ENCODE assay signal across 1 cellular context in genomic region chr6:47512872-47513271, GRCh38.
TF ChIP-seq lines count a peak whose summit lies in the region.

No MANE protein-coding gene starts in this region.

TF ChIP-seq in K562, 482 proteins besides CTCF, POLR2A, EP300 and RAD21 (continued from another document and continues in another):
- TF ChIP-seq AFF1 (IDR thresholded peaks at IDR 0.05; ENCODE audit: low read depth in 1 of 2, partially characterized antibody in 2 of 2) (no peak), TCF7L2 (IDR thresholded peaks at IDR 0.05; ENCODE audit: low read depth, low read length) (no peak), TAF1 (IDR thresholded peaks at IDR 0.05; ENCODE audit: control insufficient read depth, extremely low read depth, insufficient read depth, low read length, severe bottlenecking) (no peak), RREB1 (CRISPR knock-in tag; IDR thresholded peaks at IDR 0.05) (no peak), KLF13 (tag; IDR thresholded peaks at IDR 0.05; ENCODE audit: borderline replicate concordance, low read depth) (no peak), ZNF639 (CRISPR knock-in tag; conservative IDR thresholded peaks at IDR 0.05 in 1 of 2, IDR thresholded peaks at IDR 0.05 in 1 of 2) (no peak), KLF10 (CRISPR knock-in tag; IDR thresholded peaks at IDR 0.05) (no peak), HBP1 (CRISPR knock-in tag; IDR thresholded peaks at IDR 0.05) (no peak), SRF (CRISPR knock-in tag; IDR thresholded peaks at IDR 0.05) (no peak), ATF1 (CRISPR knock-in tag; IDR thresholded peaks at IDR 0.05) (no peak), ATF1 (tag; IDR thresholded peaks at IDR 0.05) (no peak), ZNF274 (IDR thresholded peaks at IDR 0.05; ENCODE audit: borderline replicate concordance, low read depth, low read length) (no peak), ARNT (IDR thresholded peaks at IDR 0.05) (peak in 1 of 2 experiments; percentile 23; a peak in 1 of 4 replicates), CBX5 (IDR thresholded peaks at IDR 0.05; ENCODE audit: borderline replicate concordance, low read depth) (peak; percentile 77), GTF2B (IDR thresholded peaks at IDR 0.05; ENCODE audit: extremely low read depth, insufficient read length) (no peak), THRAP3 (IDR thresholded peaks at IDR 0.05; ENCODE audit: borderline replicate concordance) (no peak), CEBPZ (IDR thresholded peaks at IDR 0.05; ENCODE audit: borderline replicate concordance, low read depth, low read length) (no peak), RBM39 (optimal IDR thresholded peaks at IDR 0.05; ENCODE audit: low read depth, low read length) (no peak), TRIM28 (IDR thresholded peaks at IDR 0.05) (peak; percentile 95), IRF1 (CRISPR knock-in tag; IDR thresholded peaks at IDR 0.05; ENCODE audit: borderline replicate concordance) (no peak), E2F3 (CRISPR knock-in tag; IDR thresholded peaks at IDR 0.05) (no peak), CTCFL (IDR thresholded peaks at IDR 0.05; ENCODE audit: borderline replicate concordance, insufficient read depth, low read depth, low read length, poor library complexity, severe bottlenecking) (no peak), ARID3B (CRISPR knock-in tag; IDR thresholded peaks at IDR 0.05; ENCODE audit: borderline replicate concordance) (no peak), TBL1XR1 (IDR thresholded peaks at IDR 0.05; ENCODE audit: low read length in 2 of 2) (no peak), CC2D1A (IDR thresholded peaks at IDR 0.05) (no peak), SP1 (CRISPR knock-in tag; IDR thresholded peaks at IDR 0.05) (no peak), ZNF79 (CRISPR knock-in tag; IDR thresholded peaks at IDR 0.05; ENCODE audit: low read depth) (no peak), SRSF9 (IDR thresholded peaks at IDR 0.05; ENCODE audit: borderline replicate concordance, low read depth, low read length) (no peak), ZNF354B (CRISPR knock-in tag; IDR thresholded peaks at IDR 0.05) (no peak), RBFOX2 (IDR thresholded peaks at IDR 0.05; ENCODE audit: low read depth, low read length) (no peak), CHD1 (IDR thresholded peaks at IDR 0.05; ENCODE audit: low read length) (no peak), ZNF3 (CRISPR knock-in tag; IDR thresholded peaks at IDR 0.05) (no peak), ZNF253 (CRISPR knock-in tag; conservative IDR thresholded peaks at IDR 0.05) (no peak)
